16 cellular contexts compared by ENCODE assay signal in the genomic region with DNA sequence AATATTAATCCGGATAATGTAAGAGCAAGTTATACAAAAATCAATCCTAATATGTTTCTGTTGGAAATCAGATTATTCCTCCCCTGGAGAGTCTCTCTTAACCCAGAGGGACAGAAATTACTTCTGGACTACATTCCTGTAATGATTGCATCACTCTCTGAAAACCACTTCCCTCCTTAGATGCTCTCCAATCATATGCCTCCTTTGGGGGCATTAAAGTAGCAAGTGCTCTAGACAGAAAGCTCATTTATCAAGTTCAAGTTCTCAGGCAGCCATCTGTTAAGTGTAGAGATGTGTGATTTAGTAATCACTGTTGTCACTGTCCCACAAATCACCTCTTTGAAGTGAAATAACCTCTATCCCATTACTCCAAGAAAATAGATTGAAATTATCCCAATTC.
A peak's percentile ranks its signal among the peaks of the same experiment; 100 is the strongest.
DNase-seq lines count a peak whose midpoint lies in the region; ATAC-seq, FAIRE-seq and TF ChIP-seq lines count a peak whose summit lies in the region.
"Had no signal": no experiment of that assay in that cellular context is flagged by ENCODE, and none has a peak within 500 bp of the region (broad histone marks: within the 10 kb centered on the region; RNA-seq: fewer than 3 reads in every experiment).

No MANE protein-coding gene starts in this region.

- no peaks in the 10 kb centered on the region for H3K9me3 ChIP-seq in H1 (ENCODE audit: insufficient read depth in 2 of 2, low read depth in 1 of 2, low read length in 1 of 2)
- H3K9me3 ChIP-seq: BLaER1 had no signal

- no peak overlapping the region for H4K5ac ChIP-seq in H1 (ENCODE audit: insufficient read length, low read depth, low read length)

- no peaks in the 10 kb centered on the region for H3K27me3 ChIP-seq in H1 (replicated peaks in 1 of 4; ENCODE audit: control insufficient read depth in 3 of 4, extremely low read depth in 1 of 4, insufficient read depth in 3 of 4, low read length in 3 of 4)
- H3K27me3 ChIP-seq: BLaER1 had no signal

- H2AK5ac ChIP-seq in H1 (ENCODE audit: low read depth, low read length): no peak overlapping the region

- H3K4me2 ChIP-seq in H1 (ENCODE audit: insufficient read depth in 1 of 2, low read depth in 2 of 2, low read length in 2 of 2): no peak overlapping the region
- H3K4me2 ChIP-seq: BLaER1, PC-9 had no signal

- H4K20me1 ChIP-seq in H1 (replicated peaks in 1 of 2; ENCODE audit: control insufficient read depth in 1 of 2, insufficient read depth in 2 of 2, low read length in 2 of 2): no peaks in the 10 kb centered on the region
- H4K20me1 ChIP-seq: BLaER1 had no signal

- H3K79me1 ChIP-seq in H1 (ENCODE audit: low read depth, low read length): no peaks in the 10 kb centered on the region

- no peak overlapping the region for H2BK20ac ChIP-seq in H1 (ENCODE audit: low read length)

- H3K23me2 ChIP-seq in H1 (ENCODE audit: low read depth, low read length): no peaks in the 10 kb centered on the region

- no peak overlapping the region for H2BK120ac ChIP-seq in H1 (replicated peaks; ENCODE audit: low read depth, low read length)

- POLR2A ChIA-PET in H1 (lab: Charles Lee; ENCODE audit: partially characterized antibody): no interaction called here

- CTCF ChIA-PET in H1 (lab: Charles Lee; ENCODE audit: partially characterized antibody): no interaction called here

- TF ChIP-seq CTCF in H1 (IDR thresholded peaks at IDR 0.05; ENCODE audit: control extremely low read depth in 1 of 3, insufficient read depth in 1 of 3, low read depth in 1 of 3, low read length in 3 of 3) (no peak), lower leg skin (IDR thresholded peaks at IDR 0.05) (no peak)

- H3K4me3 ChIP-seq in H1 (ENCODE audit: extremely low read depth in 1 of 4, insufficient read depth in 2 of 4, low read depth in 3 of 4, low read length in 4 of 4): no peak overlapping the region
- no peak overlapping the region for H3K4me3 ChIP-seq in lower leg skin (ENCODE audit: low read depth, poor library complexity, severe bottlenecking)
- H3K4me3 ChIP-seq: BLaER1, PC-9 had no signal

- no peak for FAIRE-seq in H1 (lab: Jason Lieb, UNC)
- FAIRE-seq: G401.6 had no signal

- no peak overlapping the region for H3K9ac ChIP-seq in H1 (replicated peaks in 1 of 4; ENCODE audit: extremely low read depth in 1 of 4, low read depth in 3 of 4, low read length in 3 of 4)
- H3K9ac ChIP-seq: BLaER1 had no signal

- no peak overlapping the region for H2BK15ac ChIP-seq in H1 (ENCODE audit: low read length)

- H3K14ac ChIP-seq in H1 (ENCODE audit: insufficient read length): no peak overlapping the region

- no peak overlapping the region for H3K4ac ChIP-seq in H1 (replicated peaks; ENCODE audit: insufficient read length, low read depth, low read length)

- H3K23ac ChIP-seq in H1 (ENCODE audit: insufficient read length): no peak overlapping the region

- H4K8ac ChIP-seq in H1 (ENCODE audit: extremely low read depth, insufficient read depth, low read length): no peak overlapping the region

- H2BK5ac ChIP-seq in H1 (ENCODE audit: low read depth, low read length): no peak overlapping the region

- no peak overlapping the region for H3K27ac ChIP-seq in H1 (ENCODE audit: low read depth, low read length)
- H3K27ac ChIP-seq: BLaER1, PC-9 had no signal

- ATAC-seq in HG03571 (IDR thresholded peaks at IDR 0.05; ENCODE audit: unreplicated experiment) (no peak), HG03460 (IDR thresholded peaks at IDR 0.05; ENCODE audit: unreplicated experiment) (no peak)
- ATAC-seq: natural killer cell had no signal

- no peak for TF ChIP-seq RAD21 in H1 (IDR thresholded peaks at IDR 0.05 in 1 of 2, conservative IDR thresholded peaks at IDR 0.05 in 1 of 2; ENCODE audit: low read depth in 2 of 2, low read length in 2 of 2)

- DNase-seq in DMS53 (lab: John Stamatoyannopoulos, UW): peak; percentile 69
- peak in 2 of 3 experiments; percentile 30 to 79 for DNase-seq in NCI-H1417 (lab: John Stamatoyannopoulos, UW)
- DNase-seq in NCI-H69 (lab: John Stamatoyannopoulos, UW): peak; percentile 98
- DNase-seq in H1 (ENCODE audit: low read depth in 1 of 2, low spot score in 2 of 2): no peak
- no peak for DNase-seq in lower leg skin (ENCODE audit: low spot score in 2 of 2)
- DNase-seq in activated CD4-positive, CD25-positive, alpha-beta regulatory T cell treated with anti-CD3 and anti-CD28 coated beads, Interleukin-2, amount 50 U/mL, for 72 hours: no peak
- DNase-seq: activated CD4-positive, alpha-beta memory T cell treated with anti-CD3 and anti-CD28 coated beads for 36 hours; activated gamma-delta T cell treated with Interleukin-2 at 50 U/mL for 16 hours; effector CD4-positive, alpha-beta T cell; Karpas-422; natural killer cell; PC-9 had no signal

- H3K36me3 ChIP-seq in H1 (ENCODE audit: control insufficient read depth in 2 of 4, insufficient read depth in 4 of 4, low read length in 3 of 4): no peaks in the 10 kb centered on the region
- H3K36me3 ChIP-seq: BLaER1 had no signal

- TF ChIP-seq POLR2A in H1 (IDR thresholded peaks at IDR 0.05; ENCODE audit: control extremely low read depth in 1 of 2, low read depth in 2 of 2, low read length in 2 of 2): no peak
- no peak for TF ChIP-seq POLR2A in lower leg skin (IDR thresholded peaks at IDR 0.05)

- H3K18ac ChIP-seq in H1 (ENCODE audit: extremely low read depth, low read length): no peak overlapping the region

- TF ChIP-seq EP300 in H1 (IDR thresholded peaks at IDR 0.05; ENCODE audit: borderline replicate concordance in 1 of 2, low read depth in 2 of 2, low read length in 2 of 2): no peak

- 96% methylated on average over 1 of the region's 1 CpG; no CpG with 5 or more reads in 1 of the 2 experiments for WGBS in H1 (ENCODE audit: extremely low coverage in 1 of 2, insufficient coverage in 1 of 2, insufficient read length in 1 of 2, insufficient replicate concordance in 2 of 2, low coverage in 1 of 2, low lambda C conversion rate in 2 of 2, missing lambda C conversion rate in 1 of 2), 2 experiments
- 96 to 97% methylated on average over 1 of the region's 1 CpG for WGBS in lower leg skin, 2 donors

- H2AFZ ChIP-seq in H1 (ENCODE audit: low read length): no peak overlapping the region
- H2AFZ ChIP-seq: PC-9 had no signal

- no peak overlapping the region for H3K56ac ChIP-seq in H1 (replicated peaks; ENCODE audit: insufficient read length, low read depth, low read length)

- H3K4me1 ChIP-seq in H1 (replicated peaks in 1 of 4; ENCODE audit: control insufficient read depth in 3 of 4, insufficient read depth in 4 of 4, low read length in 3 of 4): no peaks in the 10 kb centered on the region

- no peaks in the 10 kb centered on the region for H3K79me2 ChIP-seq in H1 (ENCODE audit: control insufficient read depth in 1 of 2, insufficient read depth in 2 of 2, low read length in 2 of 2)

- H2BK12ac ChIP-seq in H1 (ENCODE audit: low read depth, low read length): no peak overlapping the region

- intact Hi-C loops in lower leg skin (cut with DNase I; ENCODE audit: low total_unique reads): no loop called here

- no peak overlapping the region for H4K91ac ChIP-seq in H1 (replicated peaks; ENCODE audit: insufficient read length, low read length)

TF ChIP-seq in H1, 55 proteins besides CTCF, POLR2A, EP300 and RAD21:
- TF ChIP-seq SP2 (IDR thresholded peaks at IDR 0.05; ENCODE audit: low read length) (no peak), CHD2 (IDR thresholded peaks at IDR 0.05; ENCODE audit: low read length) (no peak), CEBPB (IDR thresholded peaks at IDR 0.05; ENCODE audit: low read depth, low read length) (peak; percentile 76)

Comparison
In these comparisons a context has a peak if more than half of its experiments do, and no peak if none do; other contexts are left out.
1. DNase-seq: peak in DMS53 (single experiment), NCI-H1417 (2 of 3) and NCI-H69 (single experiment); none in H1 (0 of 2), lower leg skin (0 of 2) and activated CD4-positive, CD25-positive, alpha-beta regulatory T cell treated with anti-CD3 and anti-CD28 coated beads, Interleukin-2, amount 50 U/mL, for 72 hours (single experiment).